ENCODE assay signal across 1 cellular context in the genomic region with DNA sequence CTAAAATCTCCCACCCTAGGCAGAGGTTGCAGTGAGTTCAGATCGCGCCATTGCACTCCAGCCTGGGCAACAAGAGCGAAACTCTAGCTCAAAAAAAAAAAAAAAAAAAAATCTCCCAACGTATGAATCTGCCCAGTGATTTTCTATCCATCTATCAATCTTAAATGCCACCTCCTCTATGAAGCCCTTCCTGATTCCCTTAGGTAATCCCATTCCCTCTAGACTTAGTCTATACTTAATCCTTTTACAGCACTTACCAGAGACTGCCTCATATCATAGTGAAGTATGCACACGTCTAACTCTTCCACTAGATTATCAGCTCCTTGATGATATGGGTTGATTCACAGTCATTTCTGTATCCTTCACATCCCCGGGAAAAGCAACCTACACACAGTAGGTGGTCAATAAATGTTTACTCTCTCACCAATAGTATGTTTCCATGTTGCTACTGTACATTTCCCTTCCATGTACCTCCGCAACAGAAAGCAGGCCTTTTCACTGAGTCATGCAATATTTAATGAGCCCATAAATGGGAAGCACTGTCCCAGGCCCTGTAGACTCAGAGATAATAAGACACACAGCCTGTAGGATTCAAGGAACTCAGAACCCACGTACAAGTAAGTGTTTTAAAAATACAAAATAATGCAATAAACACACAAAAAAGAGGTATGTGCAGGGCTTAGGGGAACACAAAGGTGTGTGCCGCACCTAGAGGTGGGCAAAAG.
TF ChIP-seq lines count a peak whose summit lies in the region.

No MANE protein-coding gene starts in this region.

TF ChIP-seq in WTC11, 78 proteins besides CTCF, POLR2A, EP300 and RAD21 (continued from another document):
- TF ChIP-seq, protein P1, sequence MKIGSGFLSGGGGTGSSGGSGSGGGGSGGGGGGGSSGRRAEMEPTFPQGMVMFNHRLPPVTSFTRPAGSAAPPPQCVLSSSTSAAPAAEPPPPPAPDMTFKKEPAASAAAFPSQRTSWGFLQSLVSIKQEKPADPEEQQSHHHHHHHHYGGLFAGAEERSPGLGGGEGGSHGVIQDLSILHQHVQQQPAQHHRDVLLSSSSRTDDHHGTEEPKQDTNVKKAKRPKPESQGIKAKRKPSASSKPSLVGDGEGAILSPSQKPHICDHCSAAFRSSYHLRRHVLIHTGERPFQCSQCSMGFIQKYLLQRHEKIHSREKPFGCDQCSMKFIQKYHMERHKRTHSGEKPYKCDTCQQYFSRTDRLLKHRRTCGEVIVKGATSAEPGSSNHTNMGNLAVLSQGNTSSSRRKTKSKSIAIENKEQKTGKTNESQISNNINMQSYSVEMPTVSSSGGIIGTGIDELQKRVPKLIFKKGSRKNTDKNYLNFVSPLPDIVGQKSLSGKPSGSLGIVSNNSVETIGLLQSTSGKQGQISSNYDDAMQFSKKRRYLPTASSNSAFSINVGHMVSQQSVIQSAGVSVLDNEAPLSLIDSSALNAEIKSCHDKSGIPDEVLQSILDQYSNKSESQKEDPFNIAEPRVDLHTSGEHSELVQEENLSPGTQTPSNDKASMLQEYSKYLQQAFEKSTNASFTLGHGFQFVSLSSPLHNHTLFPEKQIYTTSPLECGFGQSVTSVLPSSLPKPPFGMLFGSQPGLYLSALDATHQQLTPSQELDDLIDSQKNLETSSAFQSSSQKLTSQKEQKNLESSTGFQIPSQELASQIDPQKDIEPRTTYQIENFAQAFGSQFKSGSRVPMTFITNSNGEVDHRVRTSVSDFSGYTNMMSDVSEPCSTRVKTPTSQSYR (CRISPR knock-in tag; IDR thresholded peaks at IDR 0.05) = no peak
- TF ChIP-seq GABPB1 (CRISPR knock-in tag; IDR thresholded peaks at IDR 0.05) = no peak
